In the genomic region with DNA sequence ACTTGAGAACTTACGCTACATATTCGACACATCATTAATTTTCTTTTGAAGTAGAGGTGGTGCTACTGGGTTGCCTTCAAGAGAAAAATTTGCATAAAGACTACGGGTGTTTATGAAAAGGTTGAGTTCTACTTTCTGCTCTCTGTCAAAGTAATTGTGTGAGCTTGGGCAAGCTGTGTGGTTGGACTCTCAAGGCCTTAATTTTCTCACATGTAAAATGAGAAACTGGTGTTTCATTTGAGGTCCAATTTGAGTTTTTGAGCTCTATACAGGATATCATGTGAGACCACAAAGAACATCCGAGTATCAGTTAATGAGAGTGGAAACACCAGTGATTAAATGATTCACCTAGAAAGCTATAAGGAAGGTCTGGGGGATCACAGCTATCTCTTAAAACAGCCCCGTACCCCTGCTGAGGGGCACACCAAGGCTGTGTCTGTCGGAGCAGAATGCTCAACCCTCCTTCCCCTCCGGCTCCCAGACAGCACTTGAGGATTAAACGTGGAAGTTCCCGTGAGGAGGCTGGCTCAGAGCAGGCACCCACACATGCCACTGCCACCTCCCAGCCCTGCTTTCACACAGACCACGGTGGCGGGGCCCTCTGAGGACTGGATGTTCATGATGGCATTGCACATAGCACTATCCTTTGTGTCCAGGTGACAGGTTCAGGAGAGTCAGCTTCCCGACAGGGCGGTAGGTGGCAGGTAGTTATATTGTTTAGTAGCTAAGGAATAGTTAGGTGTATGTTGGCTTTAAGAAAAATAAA, we compare ENCODE assay signal across 20 cellular contexts.
"Had no signal": no experiment of that assay in that cellular context is flagged by ENCODE, and none has a peak within 500 bp of the region (broad histone marks: within the 10 kb centered on the region; RNA-seq: fewer than 3 reads in every experiment).

No MANE protein-coding gene starts in this region.

- H3K36me3 ChIP-seq: gastroesophageal sphincter, heart right ventricle, left lung, neutrophil, thoracic aorta, upper lobe of left lung, WERI-Rb-1 had no signal

- H3K4me2 ChIP-seq: smooth muscle cell had no signal

- H3K9ac ChIP-seq: parathyroid adenoma had no signal

- H3K27ac ChIP-seq: gastroesophageal sphincter, heart right ventricle, left lung, neutrophil, parathyroid adenoma, thoracic aorta, upper lobe of left lung, WERI-Rb-1 had no signal

- H3K4me1 Mint-ChIP-seq: naive B cell had no signal

- H3K36me3 Mint-ChIP-seq: naive B cell had no signal

- H3K4me3 Mint-ChIP-seq: activated CD4-positive, alpha-beta memory T cell treated with anti-CD3 and anti-CD28 coated beads for 36 hours; naive B cell had no signal

- H2AFZ ChIP-seq: parathyroid adenoma had no signal

- H3K9me3 ChIP-seq: left lung, neutrophil, thoracic aorta, upper lobe of left lung had no signal

- H3K4me3 ChIP-seq: gastroesophageal sphincter, heart right ventricle, left lung, smooth muscle cell, thoracic aorta, upper lobe of left lung had no signal

- FAIRE-seq: bronchial epithelial cell had no signal

- ATAC-seq: esophagus mucosa, gastroesophageal sphincter, heart right ventricle, left lung, sciatic nerve had no signal

- H3K79me2 ChIP-seq: parathyroid adenoma had no signal

- DNase-seq: activated CD4-positive, alpha-beta memory T cell treated with anti-CD3 and anti-CD28 coated beads for 36 hours; activated effector memory CD4-positive, alpha-beta T cell treated with anti-CD3 and anti-CD28 coated beads, Interleukin-2, amount 50 U/mL, for 16 hours; activated naive CD4-positive, alpha-beta T cell treated with anti-CD3 and anti-CD28 coated beads, Interleukin-2, amount 50 U/mL, for 16 hours; activated T-cell treated with anti-CD3 and anti-CD28 coated beads, Interleukin-2, amount 50 U/mL, for 48 hours; aorta; effector CD8-positive, alpha-beta T cell; heart right ventricle; left lung; naive B cell; stimulated activated CD4-positive, alpha-beta T cell treated with anti-CD3 and anti-CD28 coated beads, Interleukin-4, amount 100 ng/mL, for 1 hour; WERI-Rb-1 had no signal

- H3K27me3 ChIP-seq: gastroesophageal sphincter, heart right ventricle, left lung, neutrophil, upper lobe of left lung had no signal

- H3K4me1 ChIP-seq: gastroesophageal sphincter, heart right ventricle, left lung, parathyroid adenoma, upper lobe of left lung had no signal

- H3K27ac Mint-ChIP-seq: activated CD4-positive, alpha-beta memory T cell treated with anti-CD3 and anti-CD28 coated beads for 36 hours had no signal

- H3K27me3 Mint-ChIP-seq: activated CD4-positive, alpha-beta memory T cell treated with anti-CD3 and anti-CD28 coated beads for 36 hours had no signal
